ENCODE assay signal across 18 cellular contexts in genomic region chr10:124127965-124128810, GRCh38. TPM values are rescaled to one million over a fixed set of nuclear protein-coding genes. Genes with fewer than 3 reads are reported as not detected.
DNase-seq lines count a peak whose midpoint lies in the region; TF ChIP-seq lines count a peak whose summit lies in the region.
"Had no signal": no experiment of that assay in that cellular context is flagged by ENCODE, and none has a peak within 500 bp of the region (broad histone marks: within the 10 kb centered on the region; RNA-seq: fewer than 3 reads in every experiment).

No MANE protein-coding gene starts in this region.

- no peaks in the 10 kb centered on the region; the same call in 1 of the 2 replicates for H3K9me3 Mint-ChIP-seq in HFFc6
- H3K9me3 Mint-ChIP-seq: IgD-negative memory B cell had no signal

- no peaks in the 10 kb centered on the region for H3K79me1 ChIP-seq in neuronal stem cell (ENCODE audit: low read depth, low read length)

- H3K4ac ChIP-seq in neuronal stem cell (ENCODE audit: low read length): no peak overlapping the region

- H4K91ac ChIP-seq in neuronal stem cell (ENCODE audit: low read depth, low read length, poor library complexity): peak overlapping the region; percentile 9

- H3K27ac Mint-ChIP-seq in HFFc6: no peak overlapping the region
- H3K27ac Mint-ChIP-seq: IgD-negative memory B cell had no signal

- H3K9me3 ChIP-seq in hepatocyte (ENCODE audit: low read depth) (no peaks in the 10 kb centered on the region), neuronal stem cell (replicated peaks in 1 of 2; ENCODE audit: control insufficient read depth in 2 of 2, insufficient read depth in 1 of 2, low read depth in 1 of 2, low read length in 2 of 2) (no peaks in the 10 kb centered on the region)
- H3K9me3 ChIP-seq: Peyer's patch had no signal

- H4K8ac ChIP-seq in neuronal stem cell (ENCODE audit: low read depth, low read length): no peak overlapping the region

- H3K9me2 ChIP-seq in hepatocyte (replicated peaks; ENCODE audit: insufficient read depth): no peaks in the 10 kb centered on the region

- peak overlapping the region; percentile 11 for H3K4me2 ChIP-seq in hepatocyte
- no peak overlapping the region for H3K4me2 ChIP-seq in neuronal stem cell (ENCODE audit: insufficient read depth, low read length, poor library complexity, severe bottlenecking)

- TF ChIP-seq CTCF in hepatocyte (IDR thresholded peaks at IDR 0.05; ENCODE audit: poor library complexity) (no peak), HFFc6 (IDR thresholded peaks at IDR 0.05) (no peak)

- no peaks in the 10 kb centered on the region for H4K20me1 ChIP-seq in hepatocyte (ENCODE audit: insufficient read depth, poor library complexity, severe bottlenecking)

- H3K4me1 ChIP-seq in hepatocyte (ENCODE audit: insufficient read depth): peaks cover 10% of the 10 kb centered on the region
- H3K4me1 ChIP-seq in neuronal stem cell (ENCODE audit: control insufficient read depth in 2 of 2, insufficient read depth in 1 of 2, low read depth in 1 of 2, low read length in 2 of 2): peaks cover 7 to 19% of the 10 kb centered on the region in 2 donors
- H3K4me1 ChIP-seq: Peyer's patch had no signal

- no peaks in the 10 kb centered on the region for H3K36me3 Mint-ChIP-seq in HFFc6 (ENCODE audit: low read depth)
- H3K36me3 Mint-ChIP-seq: CD4-positive, alpha-beta memory T cell had no signal

- DNase-seq in NCI-H748 (lab: John Stamatoyannopoulos, UW; ENCODE audit: unreplicated experiment) (peak; percentile 17), NCI-H748 treated with DMSO at 0.1 percent for 48 hours (lab: John Stamatoyannopoulos, UW) (no peak), H7 (peak; percentile 56), hepatocyte (ENCODE audit: low spot score) (peak; percentile 32), neuronal stem cell (ENCODE audit: low spot score) (no peak), GM19240 (ENCODE audit: insufficient read length, low spot score) (no peak), HFFc6 (no peak)
- DNase-seq: CD4-positive, alpha-beta memory T cell; GM23248; HCEC 1CT; MV-4-11; NCI-H1105 treated with DMSO at 0.1 percent for 48 hours; NCI-H2029; NCI-H446 treated with DMSO at 0.1 percent for 48 hours; NCI-H82; Peyer's patch had no signal

- H2AFZ ChIP-seq in hepatocyte (no peak overlapping the region), neuronal stem cell (ENCODE audit: low read length) (peak overlapping the region; percentile 62)
- H2AFZ ChIP-seq: GM23248 had no signal

- H3K4me1 Mint-ChIP-seq in HFFc6 (ENCODE audit: low read depth): 0 out of 2 replicates have a peak, but pooled peaks cover 9% of the 10 kb centered on the region
- H3K4me1 Mint-ChIP-seq: CD4-positive, alpha-beta memory T cell had no signal

- H3K4me3 ChIP-seq in H7 (ENCODE audit: insufficient read depth, low read depth, low read length) (no peak overlapping the region), hepatocyte (no peak overlapping the region), neuronal stem cell (ENCODE audit: low read length in 2 of 2) (no peak overlapping the region)
- H3K4me3 ChIP-seq: GM23248, Peyer's patch had no signal

- peak overlapping the region; percentile 7 for H2BK12ac ChIP-seq in neuronal stem cell (ENCODE audit: low read length)

- peak overlapping the region; percentile 7 for H2BK5ac ChIP-seq in neuronal stem cell (ENCODE audit: low read length)

- no peak overlapping the region for H3K4me3 Mint-ChIP-seq in HFFc6
- H3K4me3 Mint-ChIP-seq: CD4-positive, alpha-beta memory T cell; IgD-negative memory B cell had no signal

- no peak overlapping the region for H3K27ac ChIP-seq in hepatocyte
- no peak overlapping the region for H3K27ac ChIP-seq in neuronal stem cell (replicated peaks; ENCODE audit: low read length)
- H3K27ac ChIP-seq: GM23248, Peyer's patch had no signal

- H3K79me2 ChIP-seq in hepatocyte: no peaks in the 10 kb centered on the region

- peak overlapping the region; percentile 65 for H3K14ac ChIP-seq in neuronal stem cell (ENCODE audit: low read length)

- peak overlapping the region; percentile 93 for H2BK15ac ChIP-seq in neuronal stem cell (ENCODE audit: low read length)

- H3K27me3 Mint-ChIP-seq in HFFc6 (ENCODE audit: insufficient read depth): peaks cover 3% of the 10 kb centered on the region; the same call in 1 of the 2 replicates
- H3K27me3 Mint-ChIP-seq: IgD-negative memory B cell had no signal

- H3K23ac ChIP-seq in neuronal stem cell (ENCODE audit: low read depth, low read length, poor library complexity): no peak overlapping the region

- H3K9ac ChIP-seq in neuronal stem cell (ENCODE audit: low read depth, low read length, poor library complexity): no peak overlapping the region
- H3K9ac ChIP-seq: GM23248 had no signal

- 73% methylated on average over 11 of the region's 14 CpGs for WGBS in hepatocyte (ENCODE audit: low lambda C conversion rate, missing lambda C conversion rate)
- no CpG with 5 or more reads among the region's 14 CpGs for WGBS in neuronal stem cell (ENCODE audit: extremely low coverage in 2 of 2, insufficient read length in 2 of 2, insufficient replicate concordance in 1 of 2), 2 donors

- H3K27me3 ChIP-seq in H7 (ENCODE audit: control insufficient read depth, insufficient read depth, low read length) (no peaks in the 10 kb centered on the region; the same call in 1 of the 2 replicates), hepatocyte (no peaks in the 10 kb centered on the region), neuronal stem cell (ENCODE audit: control insufficient read depth in 3 of 3, insufficient read depth in 3 of 3, low read depth in 1 of 3, low read length in 3 of 3) (peaks cover 0 to 19% (median 2%) of the 10 kb centered on the region in 3 experiments)
- H3K27me3 ChIP-seq: Peyer's patch had no signal

- H3K18ac ChIP-seq in neuronal stem cell (ENCODE audit: low read length): peak overlapping the region; percentile 86

- no peaks in the 10 kb centered on the region for H3K36me3 ChIP-seq in H7 (replicated peaks; ENCODE audit: control insufficient read depth, insufficient read depth, low read length)
- H3K36me3 ChIP-seq in hepatocyte (replicated peaks; ENCODE audit: insufficient read depth, low read depth): no peaks in the 10 kb centered on the region
- no peaks in the 10 kb centered on the region for H3K36me3 ChIP-seq in neuronal stem cell (replicated peaks in 1 of 2; ENCODE audit: control insufficient read depth in 2 of 2, insufficient read depth in 2 of 2, low read length in 2 of 2)
- H3K36me3 ChIP-seq: Peyer's patch had no signal

- no peak overlapping the region for H2BK120ac ChIP-seq in neuronal stem cell (ENCODE audit: low read depth, low read length)

- peak overlapping the region; percentile 88 for H2AK5ac ChIP-seq in neuronal stem cell (ENCODE audit: low read depth, low read length)

RNA-seq across cellular contexts. Expression of gene CHST15, which starts 34.8 kb away (rescaled TPM):
- 15.7 and 18.4 TPM in 2 replicates for total RNA-seq in H7 (2014; rRNA removed; shearing (Covaris generic))
- 4.1 and 4.5 TPM in 2 replicates for total RNA-seq in hepatocyte
- polyA plus RNA-seq in hepatocyte: 3.9 and 4.4 TPM in 2 replicates
- polyA plus RNA-seq in neuronal stem cell (2013, experiment 1 of 2): 0.42 TPM
- 0.43 TPM for polyA plus RNA-seq in neuronal stem cell (2013, experiment 2 of 2)
- total RNA-seq in HFFc6 (2021; fragmentation: NEBNext Ultra II Directional; extraction: Animal tissue kit (Norgen Biotek cat#: 25700)): 1 to 10 TPM in 4 of 6 experiments, under 1 TPM in 2; 0.88 to 8.7 (median 1.1) TPM
- total RNA-seq: G401 had no signal

Comparison
In these comparisons a context has a peak if more than half of its experiments do, and no peak if none do; other contexts are left out.
1. DNase-seq: peak in NCI-H748 (single experiment), H7 (single experiment) and hepatocyte (single experiment); none in NCI-H748 treated with DMSO at 0.1 percent for 48 hours (single experiment), neuronal stem cell (single experiment), GM19240 (single experiment) and HFFc6 (single experiment).